Comparison of ENCODE assay signal across 1 cellular context in the genomic region with DNA sequence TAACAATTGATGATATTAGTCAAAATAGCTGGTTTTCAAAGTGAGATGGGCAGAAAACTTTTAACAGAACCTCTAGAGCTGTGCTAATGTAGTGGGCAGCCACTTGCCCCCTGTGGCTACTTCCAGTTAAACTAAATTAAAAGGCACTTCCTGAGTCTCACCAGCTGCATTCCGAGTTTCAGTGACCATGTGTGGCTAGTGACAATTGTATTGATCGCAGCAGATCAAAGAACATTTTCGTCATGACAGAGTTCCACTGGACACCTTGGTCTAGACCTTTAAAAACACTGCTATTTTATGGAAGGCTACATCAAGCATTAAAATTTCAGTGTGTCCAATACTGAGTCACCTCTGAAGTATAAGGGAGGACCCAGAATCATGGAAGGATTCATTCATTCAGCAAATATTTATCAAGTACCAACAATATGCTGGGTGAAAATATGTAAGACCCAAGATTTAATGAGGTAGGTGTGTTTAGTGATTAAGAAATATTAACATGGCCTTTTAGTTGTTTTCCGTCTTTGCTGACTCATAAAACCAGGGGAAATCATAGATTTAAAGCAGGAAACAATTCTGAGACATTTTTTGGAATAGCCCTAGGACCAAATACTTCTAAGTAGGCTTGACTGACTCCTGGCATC.
A peak's percentile ranks its signal among the peaks of the same experiment; 100 is the strongest.
TF ChIP-seq lines count a peak whose summit lies in the region.

No MANE protein-coding gene starts in this region.

TF ChIP-seq in HepG2, 621 proteins besides CTCF, POLR2A, EP300 and RAD21 (continued from another document and continues in another):
- TF ChIP-seq, protein P1, sequence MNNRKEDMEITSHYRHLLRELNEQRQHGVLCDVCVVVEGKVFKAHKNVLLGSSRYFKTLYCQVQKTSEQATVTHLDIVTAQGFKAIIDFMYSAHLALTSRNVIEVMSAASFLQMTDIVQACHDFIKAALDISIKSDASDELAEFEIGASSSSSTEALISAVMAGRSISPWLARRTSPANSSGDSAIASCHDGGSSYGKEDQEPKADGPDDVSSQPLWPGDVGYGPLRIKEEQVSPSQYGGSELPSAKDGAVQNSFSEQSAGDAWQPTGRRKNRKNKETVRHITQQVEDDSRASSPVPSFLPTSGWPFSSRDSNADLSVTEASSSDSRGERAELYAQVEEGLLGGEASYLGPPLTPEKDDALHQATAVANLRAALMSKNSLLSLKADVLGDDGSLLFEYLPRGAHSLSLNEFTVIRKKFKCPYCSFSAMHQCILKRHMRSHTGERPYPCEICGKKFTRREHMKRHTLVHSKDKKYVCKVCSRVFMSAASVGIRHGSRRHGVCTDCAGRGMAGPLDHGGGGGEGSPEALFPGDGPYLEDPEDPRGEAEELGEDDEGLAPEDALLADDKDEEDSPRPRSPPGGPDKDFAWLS (CRISPR knock-in tag; IDR thresholded peaks at IDR 0.05; ENCODE audit: borderline replicate concordance) = no peak
- no peak for TF ChIP-seq ZNF282 (IDR thresholded peaks at IDR 0.05; ENCODE audit: partially characterized antibody)
- TF ChIP-seq TEAD3 (CRISPR knock-in tag; optimal IDR thresholded peaks at IDR 0.05; ENCODE audit: borderline replicate concordance) = peak; percentile 90
- TF ChIP-seq, protein P2, sequence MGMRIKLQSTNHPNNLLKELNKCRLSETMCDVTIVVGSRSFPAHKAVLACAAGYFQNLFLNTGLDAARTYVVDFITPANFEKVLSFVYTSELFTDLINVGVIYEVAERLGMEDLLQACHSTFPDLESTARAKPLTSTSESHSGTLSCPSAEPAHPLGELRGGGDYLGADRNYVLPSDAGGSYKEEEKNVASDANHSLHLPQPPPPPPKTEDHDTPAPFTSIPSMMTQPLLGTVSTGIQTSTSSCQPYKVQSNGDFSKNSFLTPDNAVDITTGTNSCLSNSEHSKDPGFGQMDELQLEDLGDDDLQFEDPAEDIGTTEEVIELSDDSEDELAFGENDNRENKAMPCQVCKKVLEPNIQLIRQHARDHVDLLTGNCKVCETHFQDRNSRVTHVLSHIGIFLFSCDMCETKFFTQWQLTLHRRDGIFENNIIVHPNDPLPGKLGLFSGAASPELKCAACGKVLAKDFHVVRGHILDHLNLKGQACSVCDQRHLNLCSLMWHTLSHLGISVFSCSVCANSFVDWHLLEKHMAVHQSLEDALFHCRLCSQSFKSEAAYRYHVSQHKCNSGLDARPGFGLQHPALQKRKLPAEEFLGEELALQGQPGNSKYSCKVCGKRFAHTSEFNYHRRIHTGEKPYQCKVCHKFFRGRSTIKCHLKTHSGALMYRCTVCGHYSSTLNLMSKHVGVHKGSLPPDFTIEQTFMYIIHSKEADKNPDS (CRISPR knock-in tag; IDR thresholded peaks at IDR 0.05) = no peak
- no peak for TF ChIP-seq EED (CRISPR knock-in tag; IDR thresholded peaks at IDR 0.05)
- peak; percentile 78 for TF ChIP-seq ELF1 (CRISPR knock-in tag; IDR thresholded peaks at IDR 0.05)
- peak; percentile 64; the same call in 1 of the 2 replicates for TF ChIP-seq ZNF644 (CRISPR knock-in tag; IDR thresholded peaks at IDR 0.05; ENCODE audit: low read depth)
- peak; percentile 71 for TF ChIP-seq NCOA2 (CRISPR knock-in tag; IDR thresholded peaks at IDR 0.05)
- TF ChIP-seq, protein P3, sequence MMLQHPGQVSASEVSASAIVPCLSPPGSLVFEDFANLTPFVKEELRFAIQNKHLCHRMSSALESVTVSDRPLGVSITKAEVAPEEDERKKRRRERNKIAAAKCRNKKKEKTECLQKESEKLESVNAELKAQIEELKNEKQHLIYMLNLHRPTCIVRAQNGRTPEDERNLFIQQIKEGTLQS (CRISPR knock-in tag; IDR thresholded peaks at IDR 0.05) = 0 out of 2 replicates have a peak, but pooled peaks have one; percentile 27
- TF ChIP-seq TSC22D2 (CRISPR knock-in tag; IDR thresholded peaks at IDR 0.05; ENCODE audit: borderline replicate concordance) = no peak
- no peak for TF ChIP-seq NFE2L1 (CRISPR knock-in tag; IDR thresholded peaks at IDR 0.05; ENCODE audit: borderline replicate concordance)
- TF ChIP-seq, protein P4, sequence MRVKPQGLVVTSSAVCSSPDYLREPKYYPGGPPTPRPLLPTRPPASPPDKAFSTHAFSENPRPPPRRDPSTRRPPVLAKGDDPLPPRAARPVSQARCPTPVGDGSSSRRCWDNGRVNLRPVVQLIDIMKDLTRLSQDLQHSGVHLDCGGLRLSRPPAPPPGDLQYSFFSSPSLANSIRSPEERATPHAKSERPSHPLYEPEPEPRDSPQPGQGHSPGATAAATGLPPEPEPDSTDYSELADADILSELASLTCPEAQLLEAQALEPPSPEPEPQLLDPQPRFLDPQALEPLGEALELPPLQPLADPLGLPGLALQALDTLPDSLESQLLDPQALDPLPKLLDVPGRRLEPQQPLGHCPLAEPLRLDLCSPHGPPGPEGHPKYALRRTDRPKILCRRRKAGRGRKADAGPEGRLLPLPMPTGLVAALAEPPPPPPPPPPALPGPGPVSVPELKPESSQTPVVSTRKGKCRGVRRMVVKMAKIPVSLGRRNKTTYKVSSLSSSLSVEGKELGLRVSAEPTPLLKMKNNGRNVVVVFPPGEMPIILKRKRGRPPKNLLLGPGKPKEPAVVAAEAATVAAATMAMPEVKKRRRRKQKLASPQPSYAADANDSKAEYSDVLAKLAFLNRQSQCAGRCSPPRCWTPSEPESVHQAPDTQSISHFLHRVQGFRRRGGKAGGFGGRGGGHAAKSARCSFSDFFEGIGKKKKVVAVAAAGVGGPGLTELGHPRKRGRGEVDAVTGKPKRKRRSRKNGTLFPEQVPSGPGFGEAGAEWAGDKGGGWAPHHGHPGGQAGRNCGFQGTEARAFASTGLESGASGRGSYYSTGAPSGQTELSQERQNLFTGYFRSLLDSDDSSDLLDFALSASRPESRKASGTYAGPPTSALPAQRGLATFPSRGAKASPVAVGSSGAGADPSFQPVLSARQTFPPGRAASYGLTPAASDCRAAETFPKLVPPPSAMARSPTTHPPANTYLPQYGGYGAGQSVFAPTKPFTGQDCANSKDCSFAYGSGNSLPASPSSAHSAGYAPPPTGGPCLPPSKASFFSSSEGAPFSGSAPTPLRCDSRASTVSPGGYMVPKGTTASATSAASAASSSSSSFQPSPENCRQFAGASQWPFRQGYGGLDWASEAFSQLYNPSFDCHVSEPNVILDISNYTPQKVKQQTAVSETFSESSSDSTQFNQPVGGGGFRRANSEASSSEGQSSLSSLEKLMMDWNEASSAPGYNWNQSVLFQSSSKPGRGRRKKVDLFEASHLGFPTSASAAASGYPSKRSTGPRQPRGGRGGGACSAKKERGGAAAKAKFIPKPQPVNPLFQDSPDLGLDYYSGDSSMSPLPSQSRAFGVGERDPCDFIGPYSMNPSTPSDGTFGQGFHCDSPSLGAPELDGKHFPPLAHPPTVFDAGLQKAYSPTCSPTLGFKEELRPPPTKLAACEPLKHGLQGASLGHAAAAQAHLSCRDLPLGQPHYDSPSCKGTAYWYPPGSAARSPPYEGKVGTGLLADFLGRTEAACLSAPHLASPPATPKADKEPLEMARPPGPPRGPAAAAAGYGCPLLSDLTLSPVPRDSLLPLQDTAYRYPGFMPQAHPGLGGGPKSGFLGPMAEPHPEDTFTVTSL (CRISPR knock-in tag; IDR thresholded peaks at IDR 0.05; ENCODE audit: borderline replicate concordance) = peak; percentile 91
- TF ChIP-seq ZNF589 (CRISPR knock-in tag; conservative IDR thresholded peaks at IDR 0.05) = no peak
- 0 out of 2 replicates have a peak, but pooled peaks have one; percentile 43 for TF ChIP-seq ZBTB21 (CRISPR knock-in tag; IDR thresholded peaks at IDR 0.05)
- no peak for TF ChIP-seq CHCHD3 (CRISPR knock-in tag; IDR thresholded peaks at IDR 0.05)
- TF ChIP-seq, protein P5, sequence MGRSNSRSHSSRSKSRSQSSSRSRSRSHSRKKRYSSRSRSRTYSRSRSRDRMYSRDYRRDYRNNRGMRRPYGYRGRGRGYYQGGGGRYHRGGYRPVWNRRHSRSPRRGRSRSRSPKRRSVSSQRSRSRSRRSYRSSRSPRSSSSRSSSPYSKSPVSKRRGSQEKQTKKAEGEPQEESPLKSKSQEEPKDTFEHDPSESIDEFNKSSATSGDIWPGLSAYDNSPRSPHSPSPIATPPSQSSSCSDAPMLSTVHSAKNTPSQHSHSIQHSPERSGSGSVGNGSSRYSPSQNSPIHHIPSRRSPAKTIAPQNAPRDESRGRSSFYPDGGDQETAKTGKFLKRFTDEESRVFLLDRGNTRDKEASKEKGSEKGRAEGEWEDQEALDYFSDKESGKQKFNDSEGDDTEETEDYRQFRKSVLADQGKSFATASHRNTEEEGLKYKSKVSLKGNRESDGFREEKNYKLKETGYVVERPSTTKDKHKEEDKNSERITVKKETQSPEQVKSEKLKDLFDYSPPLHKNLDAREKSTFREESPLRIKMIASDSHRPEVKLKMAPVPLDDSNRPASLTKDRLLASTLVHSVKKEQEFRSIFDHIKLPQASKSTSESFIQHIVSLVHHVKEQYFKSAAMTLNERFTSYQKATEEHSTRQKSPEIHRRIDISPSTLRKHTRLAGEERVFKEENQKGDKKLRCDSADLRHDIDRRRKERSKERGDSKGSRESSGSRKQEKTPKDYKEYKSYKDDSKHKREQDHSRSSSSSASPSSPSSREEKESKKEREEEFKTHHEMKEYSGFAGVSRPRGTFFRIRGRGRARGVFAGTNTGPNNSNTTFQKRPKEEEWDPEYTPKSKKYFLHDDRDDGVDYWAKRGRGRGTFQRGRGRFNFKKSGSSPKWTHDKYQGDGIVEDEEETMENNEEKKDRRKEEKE (IDR thresholded peaks at IDR 0.05) = no peak
- TF ChIP-seq RFX5 (IDR thresholded peaks at IDR 0.05; ENCODE audit: low read depth, low read length) = no peak
- TF ChIP-seq CBX5 (CRISPR knock-in tag; IDR thresholded peaks at IDR 0.05; ENCODE audit: borderline replicate concordance) = 0 out of 2 replicates have a peak, but pooled peaks have one; percentile 60
- TF ChIP-seq ZNF510 (CRISPR knock-in tag; IDR thresholded peaks at IDR 0.05; ENCODE audit: low read depth) = no peak
- TF ChIP-seq NCOR1 (IDR thresholded peaks at IDR 0.05; ENCODE audit: borderline replicate concordance, low read length) = peak; percentile 39; the same call in 1 of the 2 replicates
- TF ChIP-seq ZNF776 (CRISPR knock-in tag; IDR thresholded peaks at IDR 0.05) = no peak
- no peak for TF ChIP-seq ZSCAN20 (CRISPR knock-in tag; IDR thresholded peaks at IDR 0.05; ENCODE audit: borderline replicate concordance)
- no peak for TF ChIP-seq THYN1 (CRISPR knock-in tag; IDR thresholded peaks at IDR 0.05; ENCODE audit: borderline replicate concordance, low read depth)
- TF ChIP-seq TGIF2 (CRISPR knock-in tag; IDR thresholded peaks at IDR 0.05) = peak; percentile 21; the same call in 1 of the 2 replicates
- TF ChIP-seq, protein P6, sequence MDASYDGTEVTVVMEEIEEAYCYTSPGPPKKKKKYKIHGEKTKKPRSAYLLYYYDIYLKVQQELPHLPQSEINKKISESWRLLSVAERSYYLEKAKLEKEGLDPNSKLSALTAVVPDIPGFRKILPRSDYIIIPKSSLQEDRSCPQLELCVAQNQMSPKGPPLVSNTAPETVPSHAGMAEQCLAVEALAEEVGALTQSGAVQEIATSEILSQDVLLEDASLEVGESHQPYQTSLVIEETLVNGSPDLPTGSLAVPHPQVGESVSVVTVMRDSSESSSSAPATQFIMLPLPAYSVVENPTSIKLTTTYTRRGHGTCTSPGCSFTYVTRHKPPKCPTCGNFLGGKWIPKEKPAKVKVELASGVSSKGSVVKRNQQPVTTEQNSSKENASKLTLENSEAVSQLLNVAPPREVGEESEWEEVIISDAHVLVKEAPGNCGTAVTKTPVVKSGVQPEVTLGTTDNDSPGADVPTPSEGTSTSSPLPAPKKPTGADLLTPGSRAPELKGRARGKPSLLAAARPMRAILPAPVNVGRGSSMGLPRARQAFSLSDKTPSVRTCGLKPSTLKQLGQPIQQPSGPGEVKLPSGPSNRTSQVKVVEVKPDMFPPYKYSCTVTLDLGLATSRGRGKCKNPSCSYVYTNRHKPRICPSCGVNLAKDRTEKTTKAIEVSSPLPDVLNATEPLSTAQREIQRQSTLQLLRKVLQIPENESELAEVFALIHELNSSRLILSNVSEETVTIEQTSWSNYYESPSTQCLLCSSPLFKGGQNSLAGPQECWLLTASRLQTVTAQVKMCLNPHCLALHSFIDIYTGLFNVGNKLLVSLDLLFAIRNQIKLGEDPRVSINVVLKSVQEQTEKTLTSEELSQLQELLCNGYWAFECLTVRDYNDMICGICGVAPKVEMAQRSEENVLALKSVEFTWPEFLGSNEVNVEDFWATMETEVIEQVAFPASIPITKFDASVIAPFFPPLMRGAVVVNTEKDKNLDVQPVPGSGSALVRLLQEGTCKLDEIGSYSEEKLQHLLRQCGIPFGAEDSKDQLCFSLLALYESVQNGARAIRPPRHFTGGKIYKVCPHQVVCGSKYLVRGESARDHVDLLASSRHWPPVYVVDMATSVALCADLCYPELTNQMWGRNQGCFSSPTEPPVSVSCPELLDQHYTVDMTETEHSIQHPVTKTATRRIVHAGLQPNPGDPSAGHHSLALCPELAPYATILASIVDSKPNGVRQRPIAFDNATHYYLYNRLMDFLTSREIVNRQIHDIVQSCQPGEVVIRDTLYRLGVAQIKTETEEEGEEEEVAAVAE (CRISPR knock-in tag; IDR thresholded peaks at IDR 0.05; ENCODE audit: borderline replicate concordance) = no peak
- no peak for TF ChIP-seq ZNF737 (CRISPR knock-in tag; IDR thresholded peaks at IDR 0.05; ENCODE audit: borderline replicate concordance)
- TF ChIP-seq, protein P7, sequence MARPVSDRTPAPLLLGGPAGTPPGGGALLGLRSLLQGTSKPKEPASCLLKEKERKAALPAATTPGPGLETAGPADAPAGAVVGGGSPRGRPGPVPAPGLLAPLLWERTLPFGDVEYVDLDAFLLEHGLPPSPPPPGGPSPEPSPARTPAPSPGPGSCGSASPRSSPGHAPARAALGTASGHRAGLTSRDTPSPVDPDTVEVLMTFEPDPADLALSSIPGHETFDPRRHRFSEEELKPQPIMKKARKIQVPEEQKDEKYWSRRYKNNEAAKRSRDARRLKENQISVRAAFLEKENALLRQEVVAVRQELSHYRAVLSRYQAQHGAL (CRISPR knock-in tag; IDR thresholded peaks at IDR 0.05; ENCODE audit: not compliant biosample characterization) = no peak
- TF ChIP-seq NR2F6 (IDR thresholded peaks at IDR 0.05) = no peak
- TF ChIP-seq NR2F6 (CRISPR knock-in tag; IDR thresholded peaks at IDR 0.05) = peak; percentile 64; the same call in 1 of the 2 replicates
- no peak for TF ChIP-seq ZNF569 (CRISPR knock-in tag; IDR thresholded peaks at IDR 0.05; ENCODE audit: borderline replicate concordance)
- no peak for TF ChIP-seq ZNF768 (CRISPR knock-in tag; IDR thresholded peaks at IDR 0.05)
- no peak for TF ChIP-seq ZNF234 (CRISPR knock-in tag; conservative IDR thresholded peaks at IDR 0.05)
- peak; percentile 80 for TF ChIP-seq RXRB (CRISPR knock-in tag; IDR thresholded peaks at IDR 0.05; ENCODE audit: borderline replicate concordance)
- no peak for TF ChIP-seq PHB2 (IDR thresholded peaks at IDR 0.05; ENCODE audit: partially characterized antibody)
- TF ChIP-seq PPARG (CRISPR knock-in tag; conservative IDR thresholded peaks at IDR 0.05) = 0 out of 2 replicates have a peak, but pooled peaks have one; percentile 34
- TF ChIP-seq ZNF224 (CRISPR knock-in tag; IDR thresholded peaks at IDR 0.05) = no peak
- TF ChIP-seq ZNF672 (CRISPR knock-in tag; IDR thresholded peaks at IDR 0.05) = no peak
- no peak for TF ChIP-seq EZH2 (conservative IDR thresholded peaks at IDR 0.05; ENCODE audit: low read depth, low read length)
- no peak for TF ChIP-seq CEBPB (IDR thresholded peaks at IDR 0.05; ENCODE audit: borderline replicate concordance, low read depth, low read length)
